ENCODE assay signal across 17 cellular contexts in the genomic region with DNA sequence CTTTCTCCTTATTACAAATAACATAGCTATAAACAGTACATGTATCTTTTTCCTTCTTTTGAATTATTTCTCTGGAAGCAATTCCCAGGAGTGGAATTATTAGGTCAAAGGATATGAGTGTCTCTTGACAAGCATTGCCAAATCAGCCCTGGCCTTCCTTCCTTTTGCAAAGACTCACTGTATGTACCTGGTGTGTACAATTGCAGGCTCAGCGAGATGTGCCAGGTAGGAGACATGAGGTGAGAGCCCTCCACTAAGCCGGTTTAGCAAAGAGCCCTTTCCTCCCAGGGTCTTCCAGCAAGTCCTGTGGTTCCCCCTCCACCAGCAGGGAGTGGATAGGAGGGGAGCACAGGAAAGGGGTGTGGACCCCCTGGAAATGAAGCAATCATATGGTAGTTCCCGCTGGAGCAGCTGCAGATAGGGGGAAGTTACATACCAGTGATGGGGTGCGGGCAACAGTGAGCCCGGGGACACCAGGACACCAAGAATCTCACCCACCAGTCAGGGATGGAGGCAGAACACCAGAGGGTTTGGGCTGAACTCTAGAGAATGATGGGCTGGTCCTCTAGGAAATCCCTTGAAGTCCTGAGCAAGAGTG. TPM values are rescaled to one million over a fixed set of nuclear protein-coding genes. Genes with fewer than 3 reads are reported as not detected.
DNase-seq lines count a peak whose midpoint lies in the region; ATAC-seq and TF ChIP-seq lines count a peak whose summit lies in the region.
"Had no signal": no experiment of that assay in that cellular context is flagged by ENCODE, and none has a peak within 500 bp of the region (broad histone marks: within the 10 kb centered on the region; RNA-seq: fewer than 3 reads in every experiment).

No MANE protein-coding gene starts in this region.

- peaks cover 93% of the 10 kb centered on the region for H3K4me1 Mint-ChIP-seq in CD14-positive monocyte
- peaks cover 83% of the 10 kb centered on the region for H3K4me1 Mint-ChIP-seq in activated naive CD8-positive, alpha-beta T cell treated with anti-CD3 and anti-CD28 coated beads, Interleukin-2, amount 50 U/mL, for 24 hours
- H3K4me1 Mint-ChIP-seq in naive thymus-derived CD8-positive, alpha-beta T cell = peaks cover 59 to 95% (median 91%) of the 10 kb centered on the region in 4 donors

- H3K27me3 Mint-ChIP-seq in CD14-positive monocyte (ENCODE audit: low read depth in 3 of 3) = peaks cover 0 to 1% (median 1%) of the 10 kb centered on the region in 3 donors
- no peaks in the 10 kb centered on the region for H3K27me3 Mint-ChIP-seq in activated naive CD8-positive, alpha-beta T cell treated with anti-CD3 and anti-CD28 coated beads, Interleukin-2, amount 50 U/mL, for 24 hours
- no peaks in the 10 kb centered on the region for H3K27me3 Mint-ChIP-seq in naive thymus-derived CD8-positive, alpha-beta T cell

- no peak for ATAC-seq in activated naive CD8-positive, alpha-beta T cell treated with anti-CD3 and anti-CD28 coated beads, Interleukin-2, amount 50 U/mL, for 24 hours
- ATAC-seq in naive thymus-derived CD8-positive, alpha-beta T cell = no peak
- ATAC-seq in HG02938 (IDR thresholded peaks at IDR 0.05; ENCODE audit: unreplicated experiment) (no peak), GM19455 (IDR thresholded peaks at IDR 0.05; ENCODE audit: unreplicated experiment) (no peak)
- ATAC-seq: activated T-cell treated with anti-CD3 and anti-CD28 coated beads, Interleukin-2, amount 50 U/mL, for 4 hours; stimulated activated naive CD8-positive, alpha-beta T cell treated with anti-CD3 and anti-CD28 coated beads, Interleukin-15, Interleukin-2, amounts not matched to agents 100 U/mL and 50 U/mL, for 24 hours had no signal

- H3K27ac Mint-ChIP-seq in CD14-positive monocyte = peak overlapping the region; percentile 80 to 96 (median 92)
- H3K27ac Mint-ChIP-seq in activated naive CD8-positive, alpha-beta T cell treated with anti-CD3 and anti-CD28 coated beads, Interleukin-2, amount 50 U/mL, for 24 hours = peak overlapping the region; percentile 66
- H3K27ac Mint-ChIP-seq in naive thymus-derived CD8-positive, alpha-beta T cell = peak overlapping the region; percentile 73 to 97 (median 93)

- no peaks in the 10 kb centered on the region for H3K9me3 Mint-ChIP-seq in CD14-positive monocyte
- no peaks in the 10 kb centered on the region for H3K9me3 Mint-ChIP-seq in activated naive CD8-positive, alpha-beta T cell treated with anti-CD3 and anti-CD28 coated beads, Interleukin-2, amount 50 U/mL, for 24 hours
- H3K9me3 Mint-ChIP-seq in naive thymus-derived CD8-positive, alpha-beta T cell = no peaks in the 10 kb centered on the region
- H3K9me3 Mint-ChIP-seq: activated T-cell treated with anti-CD3 and anti-CD28 coated beads, Interleukin-2, amount 50 U/mL, for 4 hours had no signal

- H3K4me3 Mint-ChIP-seq in CD14-positive monocyte = peak overlapping the region; percentile 58 to 83
- H3K4me3 Mint-ChIP-seq in activated naive CD8-positive, alpha-beta T cell treated with anti-CD3 and anti-CD28 coated beads, Interleukin-2, amount 50 U/mL, for 24 hours = no peak overlapping the region
- H3K4me3 Mint-ChIP-seq in naive thymus-derived CD8-positive, alpha-beta T cell = peak overlapping the region in 9 of 10 donors; percentile 12 to 84 (median 67)
- H3K4me3 Mint-ChIP-seq: activated T-cell treated with anti-CD3 and anti-CD28 coated beads, Interleukin-2, amount 50 U/mL, for 4 hours had no signal

- POLR2A ChIA-PET in naive thymus-derived CD8-positive, alpha-beta T cell (lab: Charles Lee) = interaction anchor here (3.0 to 3.1 kb wide), 2 partner anchors 11 to 47 kb away, joined by 12 read pairs; no protein-coding TSS in a partner anchor

- intact Hi-C loops in CD14-positive monocyte (cut with micrococcal nuclease) = no loop called here

- H3K36me3 Mint-ChIP-seq in CD14-positive monocyte = peaks cover 41 to 60% of the 10 kb centered on the region in 2 donors
- H3K36me3 Mint-ChIP-seq in activated naive CD8-positive, alpha-beta T cell treated with anti-CD3 and anti-CD28 coated beads, Interleukin-2, amount 50 U/mL, for 24 hours (ENCODE audit: low read depth) = peaks cover 13% of the 10 kb centered on the region
- H3K36me3 Mint-ChIP-seq in naive thymus-derived CD8-positive, alpha-beta T cell = peaks cover 0 to 60% (median 0%) of the 10 kb centered on the region in 3 donors

- no peak for TF ChIP-seq CTCF in CD14-positive monocyte (IDR thresholded peaks at IDR 0.05)

- DNase-seq in CD14-positive monocyte (ENCODE audit: low spot score) (no peak), GF-D8 (lab: John Stamatoyannopoulos, UW) (peak; percentile 46), HPDE6-E6E7 (ENCODE audit: extremely low spot score) (no peak)
- no peak for DNase-seq in activated naive CD8-positive, alpha-beta T cell treated with anti-CD3 and anti-CD28 coated beads, Interleukin-2, amount 50 U/mL, for 24 hours
- no peak for DNase-seq in naive thymus-derived CD8-positive, alpha-beta T cell
- DNase-seq in stimulated activated CD8-positive, alpha-beta memory T cell treated with anti-CD3 and anti-CD28 coated beads, Interleukin-4, amount 100 ng/mL, for 48 hours = no peak
- DNase-seq: activated T-cell treated with anti-CD3 and anti-CD28 coated beads, Interleukin-2, amount 50 U/mL, for 4 hours; foreskin melanocyte; GDM1; islet precursor cell; NCI-H2029; NCI-H82; stimulated activated CD4-positive, alpha-beta T cell treated with anti-CD3 and anti-CD28 coated beads, Interleukin-4, amount 100 ng/mL, for 4 hours; stimulated activated naive CD8-positive, alpha-beta T cell treated with anti-CD3 and anti-CD28 coated beads, Interleukin-15, Interleukin-2, amounts not matched to agents 100 U/mL and 50 U/mL, for 24 hours; WERI-Rb-1 had no signal

RNA-seq across cellular contexts. Expression of a gene that starts 18.3 kb away (rescaled TPM):
- polyA plus RNA-seq in CD14-positive monocyte = 100 to 1,000 TPM; 216 to 218 TPM
- total RNA-seq in naive thymus-derived CD8-positive, alpha-beta T cell = 100 to 1,000 TPM; 149 to 156 TPM
- 100 to 1,000 TPM; 121 to 132 (median 124) TPM for polyA plus RNA-seq in naive thymus-derived CD8-positive, alpha-beta T cell
